9 cellular contexts compared by ENCODE assay signal in genomic region chr12:113713156-113713555, GRCh38.
"Had no signal": no experiment of that assay in that cellular context is flagged by ENCODE, and none has a peak within 500 bp of the region (broad histone marks: within the 10 kb centered on the region; RNA-seq: fewer than 3 reads in every experiment).

No MANE protein-coding gene starts in this region.

- H3K4me2 ChIP-seq: KMS-11 had no signal

- FAIRE-seq: HepG2, HTR-8/SVneo had no signal

- ATAC-seq: HepG2 had no signal

- DNase-seq: IMR-90, Karpas-422, KBM-7, KG1 had no signal

- H3K4me3 Mint-ChIP-seq: IgD-negative memory B cell had no signal

- H3K4me1 Mint-ChIP-seq: IgD-negative memory B cell had no signal

- H3K9ac ChIP-seq: KMS-11 had no signal

- H3K27ac Mint-ChIP-seq: IgD-negative memory B cell had no signal

- H3K27ac ChIP-seq: HL-60, KMS-11 had no signal

- H3K36me3 Mint-ChIP-seq: IgD-negative memory B cell had no signal
